Comparison of ENCODE assay signal across 27 cellular contexts in the genomic region with DNA sequence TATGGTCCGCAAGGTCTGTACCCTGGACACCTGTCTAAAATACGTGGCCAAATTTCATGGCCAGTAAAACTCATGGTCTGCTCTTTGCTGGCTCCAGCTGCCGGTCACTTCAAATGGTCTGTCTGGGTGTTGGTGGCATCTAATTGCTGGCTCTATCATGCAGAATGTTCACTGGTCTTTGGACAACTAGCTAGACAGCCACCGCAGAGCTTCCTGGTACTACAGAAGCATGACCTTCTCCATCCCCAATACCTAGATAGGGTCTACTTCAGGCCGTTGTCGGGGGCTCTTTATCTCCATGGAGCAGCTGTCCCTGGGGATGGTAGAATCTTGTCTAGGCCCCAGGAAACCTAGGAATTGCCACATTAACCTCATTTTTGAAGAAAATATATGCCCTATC.
"Had no signal": no experiment of that assay in that cellular context is flagged by ENCODE, and none has a peak within 500 bp of the region (broad histone marks: within the 10 kb centered on the region; RNA-seq: fewer than 3 reads in every experiment).

No MANE protein-coding gene starts in this region.

- H3K4me3 ChIP-seq: left ventricle myocardium inferior, lung, right lobe of liver, skin epidermis, thyroid gland had no signal

- H3K9me3 Mint-ChIP-seq: activated B cell treated with CpG ODN at 0.5 μM for 24 hours; activated CD8-positive, alpha-beta T cell treated with anti-CD3 and anti-CD28 coated beads for 36 hours; activated naive CD4-positive, alpha-beta T cell treated with anti-CD3 and anti-CD28 coated beads, Interleukin-2, amount 50 U/mL, for 72 hours; activated T-helper 2 cell treated with anti-CD3 and anti-CD28 coated beads, Interferon-gamma antibody, Interleukin-2, Interleukin-4, amounts not matched to agents 10 μg/mL and 5 μg/mL and 100 μg/mL, durations not matched to agents 14 hours and 24 hours and 36 hours; central memory CD8-positive, alpha-beta T cell; dendritic cell treated with granulocyte-macrophage colony-stimulating factor and Interleukin-4, amounts not matched to agents 40 ng/mL and 50 ng/mL, for 4 days; naive B cell; neural crest cell; T-helper 2 cell treated with Interferon-gamma antibody and Interleukin-4, amounts not matched to agents 5 μg/mL and 100 μg/mL, for 36 hours had no signal

- H3K9me3 ChIP-seq: left ventricle myocardium inferior, right lobe of liver, thyroid gland had no signal

- H3K36me3 ChIP-seq: left ventricle myocardium inferior, right lobe of liver, thyroid gland had no signal

- H3K27ac ChIP-seq: epithelial cell of prostate, left ventricle myocardium inferior, right lobe of liver, skin epidermis, thyroid gland had no signal

- H3K4me3 Mint-ChIP-seq: activated B cell treated with CpG ODN at 0.5 μM for 24 hours; activated CD8-positive, alpha-beta memory T cell treated with anti-CD3 and anti-CD28 coated beads, Interleukin-2, amount 10 ng/mL, durations not matched to agents 7 days and 5 days; activated CD8-positive, alpha-beta T cell treated with anti-CD3 and anti-CD28 coated beads for 36 hours; central memory CD8-positive, alpha-beta T cell; dendritic cell treated with granulocyte-macrophage colony-stimulating factor and Interleukin-4, amounts not matched to agents 40 ng/mL and 50 ng/mL, for 4 days; naive B cell; neural crest cell; T-helper 2 cell treated with Interferon-gamma antibody and Interleukin-4, amounts not matched to agents 5 μg/mL and 100 μg/mL, for 36 hours had no signal

- DNase-seq: activated B cell treated with CpG ODN at 0.5 μM for 24 hours; activated CD4-positive, alpha-beta T cell treated with anti-CD3 and anti-CD28 coated beads, Interleukin-2, amount 50 U/mL, for 1 hour; activated CD8-positive, alpha-beta memory T cell treated with anti-CD3 and anti-CD28 coated beads, Interleukin-2, amount 10 ng/mL, durations not matched to agents 7 days and 5 days; activated CD8-positive, alpha-beta T cell treated with anti-CD3 and anti-CD28 coated beads for 36 hours; activated naive CD4-positive, alpha-beta T cell; activated T-cell treated with anti-CD3 and anti-CD28 coated beads, Interleukin-2, amount 50 U/mL, for 48 hours; effector CD4-positive, alpha-beta T cell; left ventricle myocardium inferior; naive B cell; nucleus accumbens; right lobe of liver; stimulated activated CD4-positive, alpha-beta T cell treated with anti-CD3 and anti-CD28 coated beads, Interleukin-12 subunit alpha, Interleukin-12 subunit beta, amount 100 ng/mL, for 4 hours; stimulated activated CD4-positive, alpha-beta T cell treated with anti-CD3 and anti-CD28 coated beads, Interleukin-4, amount 100 ng/mL, for 1 hour; stimulated activated naive CD8-positive, alpha-beta T cell treated with anti-CD3 and anti-CD28 coated beads, Interleukin-15, Interleukin-2, amounts not matched to agents 100 U/mL and 50 U/mL, for 24 hours; T-helper 1 cell; thyroid gland had no signal

- H3K36me3 Mint-ChIP-seq: activated CD8-positive, alpha-beta memory T cell treated with anti-CD3 and anti-CD28 coated beads, Interleukin-2, amount 10 ng/mL, durations not matched to agents 7 days and 5 days; activated naive CD4-positive, alpha-beta T cell treated with anti-CD3 and anti-CD28 coated beads, Interleukin-2, amount 50 U/mL, for 72 hours; naive B cell had no signal

- FAIRE-seq: bronchial epithelial cell, frontal cortex had no signal

- ATAC-seq: activated CD8-positive, alpha-beta memory T cell treated with anti-CD3 and anti-CD28 coated beads, Interleukin-2, amount 10 ng/mL, durations not matched to agents 7 days and 5 days; activated CD8-positive, alpha-beta T cell treated with anti-CD3 and anti-CD28 coated beads for 36 hours; activated naive CD4-positive, alpha-beta T cell treated with anti-CD3 and anti-CD28 coated beads, Interleukin-2, amount 50 U/mL, for 72 hours; right lobe of liver; stimulated activated naive CD8-positive, alpha-beta T cell treated with anti-CD3 and anti-CD28 coated beads, Interleukin-15, Interleukin-2, amounts not matched to agents 100 U/mL and 50 U/mL, for 24 hours had no signal

- H3K27me3 ChIP-seq: right lobe of liver, thyroid gland had no signal

- H3K27ac Mint-ChIP-seq: activated B cell treated with CpG ODN at 0.5 μM for 24 hours; activated CD8-positive, alpha-beta memory T cell treated with anti-CD3 and anti-CD28 coated beads, Interleukin-2, amount 10 ng/mL, durations not matched to agents 7 days and 5 days; activated CD8-positive, alpha-beta T cell treated with anti-CD3 and anti-CD28 coated beads for 36 hours; activated naive CD4-positive, alpha-beta T cell treated with anti-CD3 and anti-CD28 coated beads, Interleukin-2, amount 50 U/mL, for 72 hours; activated T-helper 2 cell treated with anti-CD3 and anti-CD28 coated beads, Interferon-gamma antibody, Interleukin-2, Interleukin-4, amounts not matched to agents 10 μg/mL and 5 μg/mL and 100 μg/mL, durations not matched to agents 14 hours and 24 hours and 36 hours; dendritic cell treated with granulocyte-macrophage colony-stimulating factor and Interleukin-4, amounts not matched to agents 40 ng/mL and 50 ng/mL, for 4 days; T-helper 2 cell treated with Interferon-gamma antibody and Interleukin-4, amounts not matched to agents 5 μg/mL and 100 μg/mL, for 36 hours had no signal

- H3K4me1 ChIP-seq: right lobe of liver, thyroid gland had no signal
